20 cellular contexts compared by ENCODE assay signal in genomic region chr18:35121038-35121437, GRCh38.
"Had no signal": no experiment of that assay in that cellular context is flagged by ENCODE, and none has a peak within 500 bp of the region (broad histone marks: within the 10 kb centered on the region; RNA-seq: fewer than 3 reads in every experiment).

No MANE protein-coding gene starts in this region.

- H3K4me1 ChIP-seq: foreskin keratinocyte had no signal

- H3K9me3 ChIP-seq: testis, uterus had no signal

- H3K9me3 Mint-ChIP-seq: neural crest cell had no signal

- H3K27me3 Mint-ChIP-seq: stimulated activated naive B cell treated with anti-CD40 and anti-IgM and Interleukin-4, amounts not matched to agents 10 μg/mL and 1 μg/mL and 100 μg/mL, for 72 hours had no signal

- H3K4me3 Mint-ChIP-seq: neural crest cell; stimulated activated naive B cell treated with anti-CD40 and anti-IgM and Interleukin-4, amounts not matched to agents 10 μg/mL and 1 μg/mL and 100 μg/mL, for 72 hours; WTC11 had no signal

- ATAC-seq: foreskin keratinocyte; left ventricle myocardium superior; stimulated activated naive B cell treated with anti-CD40 and anti-IgM and Interleukin-4, amounts not matched to agents 10 μg/mL and 1 μg/mL and 100 μg/mL, for 72 hours; WTC11 had no signal

- H3K27ac Mint-ChIP-seq: stimulated activated naive B cell treated with anti-CD40 and anti-IgM and Interleukin-4, amounts not matched to agents 10 μg/mL and 1 μg/mL and 100 μg/mL, for 72 hours; WTC11 had no signal

- H3K27ac ChIP-seq: foreskin keratinocyte, hepatocyte, testis, uterus had no signal

- H3K4me3 ChIP-seq: hepatocyte, testis, uterus had no signal

- DNase-seq: activated CD4-positive, alpha-beta T cell treated with anti-CD3 and anti-CD28 coated beads, Interleukin-2, amount 50 U/mL, for 48 hours; activated naive CD4-positive, alpha-beta T cell treated with Interleukin-2 at 50 U/mL for 16 hours; activated T-cell treated with anti-CD3 and anti-CD28 coated beads, Interleukin-2, amount 50 U/mL, for 48 hours; amygdala; effector CD4-positive, alpha-beta T cell; foreskin keratinocyte; glutamatergic neuron; kidney glomerular epithelial cell; left ventricle myocardium superior; occipital lobe; stimulated activated CD4-positive, alpha-beta T cell treated with anti-CD3 and anti-CD28 coated beads, Interleukin-2, amount 100 ng/mL, for 48 hours; stimulated activated CD8-positive, alpha-beta memory T cell treated with anti-CD3 and anti-CD28 coated beads, Interleukin-4, amount 100 ng/mL, for 48 hours; stimulated activated naive B cell treated with anti-CD40 and anti-IgM and Interleukin-4, amounts not matched to agents 10 μg/mL and 1 μg/mL and 100 μg/mL, for 72 hours; T1000; testis; trophoblast cell; uterus had no signal

- H3K27me3 ChIP-seq: foreskin keratinocyte, hepatocyte, testis, uterus had no signal

- H3K36me3 ChIP-seq: uterus had no signal
